ENCODE assay signal across 9 cellular contexts in genomic region chr7:134933460-134934068, GRCh38. TPM values are rescaled to one million over a fixed set of nuclear protein-coding genes. Genes with fewer than 3 reads are reported as not detected.
DNase-seq lines count a peak whose midpoint lies in the region; ATAC-seq, FAIRE-seq and TF ChIP-seq lines count a peak whose summit lies in the region.
"Had no signal": no experiment of that assay in that cellular context is flagged by ENCODE, and none has a peak within 500 bp of the region (broad histone marks: within the 10 kb centered on the region; RNA-seq: fewer than 3 reads in every experiment).

No MANE protein-coding gene starts in this region.

- TF ChIP-seq CTCF in CD4-positive, alpha-beta T cell (IDR thresholded peaks at IDR 0.05) = no peak
- no peak for TF ChIP-seq CTCF in K562 (IDR thresholded peaks at IDR 0.05 in 2 of 3, conservative IDR thresholded peaks at IDR 0.05 in 1 of 3; ENCODE audit: insufficient read depth in 2 of 3, low read depth in 1 of 3, low read length in 3 of 3)
- TF ChIP-seq CTCF in osteocyte (IDR thresholded peaks at IDR 0.05) = no peak
- TF ChIP-seq CTCF in psoas muscle (IDR thresholded peaks at IDR 0.05) = no peak

- H3K4me2 ChIP-seq in K562 (ENCODE audit: insufficient read depth, low read length) = peak overlapping the region; percentile 77

- FAIRE-seq in GM12891 (lab: Jason Lieb, UNC) (no peak), K562 (lab: Jason Lieb, UNC) (no peak)
- FAIRE-seq: TTC549 had no signal

- no peaks in the 10 kb centered on the region for H3K79me2 ChIP-seq in K562 (ENCODE audit: control insufficient read depth, insufficient read depth, low read length)

- H3K9me3 ChIP-seq in CD4-positive, alpha-beta T cell (ENCODE audit: control insufficient read depth, low read length) = no peaks in the 10 kb centered on the region
- H3K9me3 ChIP-seq in K562 (replicated peaks; ENCODE audit: control insufficient read depth, insufficient read depth, low read depth, low read length) = no peaks in the 10 kb centered on the region
- H3K9me3 ChIP-seq in psoas muscle = no peaks in the 10 kb centered on the region

- TF ChIP-seq EP300 in K562 (IDR thresholded peaks at IDR 0.05; ENCODE audit: low read length) = no peak

- 0 out of 4 replicates have a peak overlapping the region, but pooled peaks of 1 of the 2 experiments have one; percentile 16 for H3K9ac ChIP-seq in K562 (ENCODE audit: insufficient read depth in 1 of 2, low read depth in 2 of 2, low read length in 2 of 2)

- in situ Hi-C loops in K562 (cut with MboI) = no loop called here

- H3K4me3 Mint-ChIP-seq in CD4-positive, alpha-beta T cell = peak overlapping the region; percentile 8
- H3K4me3 Mint-ChIP-seq in osteocyte (ENCODE audit: unreplicated experiment) = peak overlapping the region; percentile 63

- H3K4me1 ChIP-seq in K562 (replicated peaks in 1 of 2; ENCODE audit: control insufficient read depth in 2 of 2, insufficient read depth in 2 of 2, low read length in 2 of 2) = peaks cover 0 to 6% of the 10 kb centered on the region in 2 experiments; a peak in 2 of 5 replicates
- H3K4me1 ChIP-seq in psoas muscle = peaks cover 3% of the 10 kb centered on the region

- H3K27ac ChIP-seq in CD4-positive, alpha-beta T cell (ENCODE audit: low read depth, low read length) = no peak overlapping the region
- H3K27ac ChIP-seq in K562 (ENCODE audit: extremely low read depth, low read depth, low read length) = no peak overlapping the region
- H3K27ac ChIP-seq in psoas muscle = no peak overlapping the region

- no peaks in the 10 kb centered on the region for H3K9me3 Mint-ChIP-seq in CD4-positive, alpha-beta T cell
- H3K9me3 Mint-ChIP-seq in osteocyte (ENCODE audit: unreplicated experiment) = peaks cover 7% of the 10 kb centered on the region

- intact Hi-C loops in CD4-positive, alpha-beta T cell (cut with DNase I, micrococcal nuclease) = no loop called here
- intact Hi-C loops in K562 (cut with micrococcal nuclease) = no loop called here
- intact Hi-C loops in psoas muscle (cut with DNase I) = no loop called here

- BruUV-seq in K562 (replicated peaks; lab: Mats Ljungman, UMichigan) = no TSS peak

- H3K27ac Mint-ChIP-seq in CD4-positive, alpha-beta T cell = no peak overlapping the region
- peak overlapping the region; percentile 94 for H3K27ac Mint-ChIP-seq in osteocyte (ENCODE audit: unreplicated experiment)

- no peaks in the 10 kb centered on the region for H3K27me3 Mint-ChIP-seq in CD4-positive, alpha-beta T cell
- no peaks in the 10 kb centered on the region for H3K27me3 Mint-ChIP-seq in osteocyte (ENCODE audit: unreplicated experiment)

- DNase-seq in CD4-positive, alpha-beta T cell = no peak
- DNase-seq in GM12891 (ENCODE audit: insufficient read length, low spot score) (no peak), K562 (ENCODE audit: extremely low read depth in 1 of 4, low spot score in 3 of 4) (no peak), osteocyte (ENCODE audit: extremely low spot score, unreplicated experiment) (no peak), psoas muscle (no peak), amygdala (lab: John Stamatoyannopoulos, UW) (no peak)
- DNase-seq in stimulated activated CD4-positive, alpha-beta T cell treated with anti-CD3 and anti-CD28 coated beads, Interleukin-4, amount 100 ng/mL, for 24 hours = no peak
- DNase-seq: NCI-H2081 treated with DMSO at 0.1 percent for 48 hours had no signal

- H3K36me3 ChIP-seq in K562 (ENCODE audit: control insufficient read depth, insufficient read depth, low read length) (no peaks in the 10 kb centered on the region), psoas muscle (ENCODE audit: insufficient read depth in 1 of 2, low read depth in 1 of 2) (peaks cover 0 to 3% of the 10 kb centered on the region in 2 donors)

- no peaks in the 10 kb centered on the region for H4K20me1 ChIP-seq in K562 (replicated peaks; ENCODE audit: control insufficient read depth, insufficient read depth, low read length)

- no peaks in the 10 kb centered on the region for H3K9me1 ChIP-seq in K562 (ENCODE audit: control insufficient read depth, insufficient read depth, low read length)

- WGBS in K562 (ENCODE audit: insufficient coverage, low coverage, missing lambda C conversion rate) = 0% methylated on average over 3 of the region's 3 CpGs
- 79 to 87% (median 86%) methylated on average over 3 of the region's 3 CpGs for WGBS in psoas muscle, 3 donors

- H3K4me3 ChIP-seq in K562 (0 out of 2 replicates have a peak overlapping the region, but pooled peaks have one; percentile 7), psoas muscle (no peak overlapping the region)

- CTCF ChIA-PET in CD4-positive, alpha-beta T cell (lab: Charles Lee) = no interaction called here
- CTCF ChIA-PET in K562 (lab: Yijun Ruan, JAX; ENCODE audit: low intra/inter-chr PET ratio) = no interaction called here

- ATAC-seq in CD4-positive, alpha-beta T cell (ENCODE audit: poor library complexity) = no peak
- ATAC-seq in K562 = no peak
- ATAC-seq in psoas muscle = no peak

- peak overlapping the region; percentile 82 for H2AFZ ChIP-seq in K562 (ENCODE audit: low read depth, low read length)

- POLR2A ChIA-PET in CD4-positive, alpha-beta T cell (lab: Charles Lee) = no interaction called here
- POLR2A ChIA-PET in K562 (lab: Yijun Ruan, JAX) = interaction anchor here (0.7 kb wide), 1 partner anchor 9 kb away, joined by 3 read pairs; no protein-coding TSS in a partner anchor

- H3K4me1 Mint-ChIP-seq in CD4-positive, alpha-beta T cell (ENCODE audit: low read depth) = peaks cover 10% of the 10 kb centered on the region
- peaks cover 84% of the 10 kb centered on the region for H3K4me1 Mint-ChIP-seq in osteocyte (ENCODE audit: unreplicated experiment)

- no peaks in the 10 kb centered on the region for H3K36me3 Mint-ChIP-seq in CD4-positive, alpha-beta T cell (ENCODE audit: low read depth)
- H3K36me3 Mint-ChIP-seq in osteocyte (ENCODE audit: unreplicated experiment) = peaks cover 82% of the 10 kb centered on the region

- TF ChIP-seq POLR2A in GM12891 (IDR thresholded peaks at IDR 0.05; ENCODE audit: low read depth, low read length) (no peak), K562 (conservative IDR thresholded peaks at IDR 0.05) (no peak)

- TF ChIP-seq RAD21 in K562 (CRISPR knock-in tag; conservative IDR thresholded peaks at IDR 0.05 in 1 of 2, IDR thresholded peaks at IDR 0.05 in 1 of 2) = no peak

- no peaks in the 10 kb centered on the region for H3K27me3 ChIP-seq in CD4-positive, alpha-beta T cell (ENCODE audit: control insufficient read depth, insufficient read depth, low read length)
- peaks cover 6 to 14% of the 10 kb centered on the region in 2 experiments for H3K27me3 ChIP-seq in K562 (ENCODE audit: control insufficient read depth in 2 of 2, insufficient read depth in 2 of 2, low read length in 2 of 2)
- no peaks in the 10 kb centered on the region for H3K27me3 ChIP-seq in psoas muscle (ENCODE audit: insufficient read depth in 3 of 3, low read length in 2 of 3)

TF ChIP-seq in GM12891, 5 proteins besides CTCF, POLR2A, EP300 and RAD21:
- TF ChIP-seq POLR2AphosphoS5 (IDR thresholded peaks at IDR 0.05; ENCODE audit: low read depth, low read length) (no peak), SPI1 (IDR thresholded peaks at IDR 0.05; ENCODE audit: low read depth, low read length) (peak; percentile 16; the same call in 1 of the 2 replicates), PAX5 (IDR thresholded peaks at IDR 0.05; ENCODE audit: insufficient read depth, low read length, severe bottlenecking) (no peak), TAF1 (IDR thresholded peaks at IDR 0.05; ENCODE audit: low read depth, low read length) (no peak), POU2F2 (IDR thresholded peaks at IDR 0.05; ENCODE audit: low read depth, low read length) (no peak)

TF ChIP-seq in K562, 482 proteins besides CTCF, POLR2A, EP300 and RAD21 (continues in another document):
- TF ChIP-seq NCOA2 (IDR thresholded peaks at IDR 0.05; ENCODE audit: partially characterized antibody in 2 of 2) (no peak), ZNF766 (CRISPR knock-in tag; conservative IDR thresholded peaks at IDR 0.05) (no peak), KDM1A (IDR thresholded peaks at IDR 0.05) (0 out of 4 replicates have a peak, but pooled peaks of 1 of the 2 experiments have one; percentile 4), KDM4B (IDR thresholded peaks at IDR 0.05; ENCODE audit: borderline replicate concordance in 2 of 2, low read depth in 1 of 2) (no peak), NFE2L1 (tag; IDR thresholded peaks at IDR 0.05; ENCODE audit: borderline replicate concordance, low read depth) (no peak), CBFA2T3 (IDR thresholded peaks at IDR 0.05) (no peak), DIDO1 (tag; IDR thresholded peaks at IDR 0.05; ENCODE audit: low read depth) (0 out of 2 replicates have a peak, but pooled peaks have one; percentile 1)

RNA-seq across cellular contexts. Expression of gene AGBL3, which starts 52.7 kb away (rescaled TPM):
- 1 to 10 TPM; 2.2 to 2.5 TPM for total RNA-seq in CD4-positive, alpha-beta T cell
- polyA plus RNA-seq in GM12891 (2012; ENCODE audit: low read depth, missing spikeins) = 2.7 TPM
- 3.1 and 5.6 TPM in 2 replicates for total RNA-seq in K562 (2011; cell fraction: chromatin; rRNA removed; ENCODE audit: low replicate concordance)
- 0.92 and 1.2 TPM in 2 replicates for total RNA-seq in K562 (2011; cell fraction: nucleolus; rRNA removed)
- total RNA-seq in K562 (2011; cell fraction: nucleoplasm; rRNA removed) = 3.9 and 6.5 TPM in 2 replicates
- total RNA-seq in K562 (2014; rRNA removed) (0.54 and 0.73 TPM in 2 replicates), K562 (2014; rRNA removed; fragmentation: Illumina TruSeq; extraction: Trizol) (1.7 and 2.4 TPM in 2 replicates), K562 (2015; rRNA removed; fragmentation: Illumina TruSeq; extraction: Trizol) (1.5 and 1.8 TPM in 2 replicates), K562 (2021) (2.1 and 2.9 TPM in 2 replicates), osteocyte (1.2 and 1.3 TPM in 2 replicates), psoas muscle (1 to 10 TPM; 1.1 to 3.5 (median 2.3) TPM)
- polyA plus RNA-seq in K562 (2011; rRNA removed) (1.9 and 2.5 TPM in 2 replicates), K562 (2014; fragmentation: Illumina TruSeq; extraction: Trizol) (2.0 TPM in 2 replicates), K562 (2014; fragmentation: Nextera tagmentation; extraction: Ambion mirVana) (under 1 TPM; 0.71 to 0.75 TPM), K562 (2014; rRNA removed) (1.4 and 1.8 TPM in 2 replicates), psoas muscle (1 to 10 TPM in 1 of 3 donors, under 1 TPM in 2; 0.51 to 1.3 (median 0.76) TPM)
- 0.51 and 0.66 TPM in 2 replicates for polyA plus RNA-seq in K562 (2011; cell fraction: cytosol; rRNA removed)
- polyA plus RNA-seq in K562 (2011; cell fraction: nucleus; rRNA removed) = 1.7 and 1.9 TPM in 2 replicates
- polyA plus RNA-seq in K562 (2012) = 0.98 and 2.4 TPM in 2 replicates
- polyA minus RNA-seq in K562 (2011; rRNA and poly(A)+ RNA removed) = 1.5 and 1.6 TPM in 2 replicates
- not detected in 2 replicates for polyA minus RNA-seq in K562 (2011; cell fraction: cytosol; rRNA and poly(A)+ RNA removed)
- 2.0 and 4.6 TPM in 2 replicates for polyA minus RNA-seq in K562 (2011; cell fraction: nucleus; rRNA and poly(A)+ RNA removed)
